In the genomic region with DNA sequence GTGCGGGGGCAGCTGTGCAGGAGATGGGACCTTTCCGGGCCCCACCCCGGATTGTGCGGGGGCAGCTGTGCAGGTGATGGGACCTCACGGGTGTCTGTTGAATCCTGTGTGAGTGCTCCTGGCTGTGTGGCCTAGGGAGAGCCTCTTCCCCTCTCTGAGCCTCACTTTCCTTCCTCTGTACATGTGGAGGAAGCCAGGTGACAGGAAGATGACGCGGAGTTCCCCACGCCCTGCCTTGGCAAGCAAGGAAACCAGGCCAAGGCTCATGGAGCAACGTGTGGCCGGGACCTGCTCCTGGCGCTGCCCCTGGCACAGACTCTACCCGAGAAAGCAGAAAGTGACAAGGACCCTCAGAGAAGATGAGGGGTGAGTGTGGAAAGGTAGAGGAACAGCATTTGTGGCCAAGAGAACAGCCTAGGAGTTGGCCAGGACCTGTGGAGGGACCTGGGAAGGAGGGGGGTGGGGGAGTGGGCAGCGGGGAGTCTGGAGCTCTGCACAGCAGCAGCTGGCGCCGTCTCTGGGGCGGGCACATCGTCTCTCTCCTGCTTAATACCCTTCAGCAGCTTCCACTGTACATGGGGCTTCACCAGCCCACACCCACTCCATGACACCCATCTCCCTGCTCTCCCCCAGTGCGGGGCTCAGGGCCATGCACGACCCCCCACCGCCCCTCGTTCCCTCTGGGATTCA, we compare ENCODE assay signal across 18 cellular contexts. TPM values are rescaled to one million over a fixed set of nuclear protein-coding genes. Genes with fewer than 3 reads are reported as not detected.
"Had no signal": no experiment of that assay in that cellular context is flagged by ENCODE, and none has a peak within 500 bp of the region (broad histone marks: within the 10 kb centered on the region; RNA-seq: fewer than 3 reads in every experiment).

No MANE protein-coding gene starts in this region.

- H3K27me3 Mint-ChIP-seq: activated CD8-positive, alpha-beta T cell treated with anti-CD3 and anti-CD28 coated beads for 36 hours; activated naive CD4-positive, alpha-beta T cell treated with anti-CD3 and anti-CD28 coated beads, Interleukin-2, amount 50 U/mL, for 24 hours had no signal

- H3K27ac ChIP-seq: coronary artery, ovary, tibial nerve, uterus had no signal

- H3K4me1 Mint-ChIP-seq: activated naive CD4-positive, alpha-beta T cell treated with anti-CD3 and anti-CD28 coated beads, Interleukin-2, amount 50 U/mL, for 24 hours had no signal

- H3K4me3 ChIP-seq: coronary artery, lung, ovary, tibial nerve, uterus had no signal

- H3K4me3 Mint-ChIP-seq: activated CD8-positive, alpha-beta T cell treated with anti-CD3 and anti-CD28 coated beads for 36 hours; activated naive CD4-positive, alpha-beta T cell treated with anti-CD3 and anti-CD28 coated beads, Interleukin-2, amount 50 U/mL, for 24 hours; activated T-cell treated with anti-CD3 and anti-CD28 coated beads, Interleukin-2, amount 50 U/mL, for 4 hours; immature natural killer cell; mesothelial cell of epicardium; WTC11 had no signal

- DNase-seq: activated CD4-positive, alpha-beta T cell treated with anti-CD3 and anti-CD28 coated beads for 4 hours; activated effector memory CD4-positive, alpha-beta T cell treated with Interleukin-2 at 50 U/mL for 16 hours; activated T-cell treated with anti-CD3 and anti-CD28 coated beads, Interleukin-2, amount 50 U/mL, for 4 hours; amniotic stem cell; central memory CD4-positive, alpha-beta T cell; effector CD4-positive, alpha-beta T cell; foreskin melanocyte; ovary; T-helper 2 cell; uterus had no signal

- H3K36me3 Mint-ChIP-seq: activated naive CD4-positive, alpha-beta T cell treated with anti-CD3 and anti-CD28 coated beads, Interleukin-2, amount 50 U/mL, for 24 hours; immature natural killer cell; mesothelial cell of epicardium; WTC11 had no signal

- H3K9me3 ChIP-seq: ovary, tibial nerve, uterus had no signal

- H3K36me3 ChIP-seq: ovary, uterus had no signal

- H3K4me1 ChIP-seq: tibial nerve, uterus had no signal

- H3K27ac Mint-ChIP-seq: activated CD8-positive, alpha-beta T cell treated with anti-CD3 and anti-CD28 coated beads for 36 hours; activated naive CD4-positive, alpha-beta T cell treated with anti-CD3 and anti-CD28 coated beads, Interleukin-2, amount 50 U/mL, for 24 hours; immature natural killer cell; mesothelial cell of epicardium; WTC11 had no signal

- H3K9me3 Mint-ChIP-seq: activated CD8-positive, alpha-beta T cell treated with anti-CD3 and anti-CD28 coated beads for 36 hours; activated naive CD4-positive, alpha-beta T cell treated with anti-CD3 and anti-CD28 coated beads, Interleukin-2, amount 50 U/mL, for 24 hours; activated T-cell treated with anti-CD3 and anti-CD28 coated beads, Interleukin-2, amount 50 U/mL, for 4 hours; immature natural killer cell; mesothelial cell of epicardium; WTC11 had no signal

- H3K27me3 ChIP-seq: ovary, uterus had no signal

RNA-seq across cellular contexts. Expression of gene PABPN1L, which starts 38.4 kb away (rescaled TPM):
- total RNA-seq: activated CD8-positive, alpha-beta T cell treated with anti-CD3 and anti-CD28 coated beads for 36 hours; activated T-cell treated with anti-CD3 and anti-CD28 coated beads, Interleukin-2, amount 50 U/mL, for 4 hours; lung; ovary; tibial nerve; uterus; WTC11 had no signal
- polyA plus RNA-seq: immature natural killer cell had no signal
